Comparison of ENCODE assay signal across 8 cellular contexts in genomic region chr1:226187019-226187322, GRCh38. TPM values are rescaled to one million over a fixed set of nuclear protein-coding genes. Genes with fewer than 3 reads are reported as not detected.
A peak's percentile ranks its signal among the peaks of the same experiment; 100 is the strongest.
DNase-seq lines count a peak whose midpoint lies in the region; ATAC-seq and TF ChIP-seq lines count a peak whose summit lies in the region.

No MANE protein-coding gene starts in this region.

- 9 to 11% methylated on average over 10 of the region's 10 CpGs for WGBS in esophagus, 2 donors

- TF ChIP-seq CTCF in Calu3 (IDR thresholded peaks at IDR 0.05; ENCODE audit: unreplicated experiment) (peak; percentile 10), Peyer's patch (IDR thresholded peaks at IDR 0.05) (peak in 1 of 6 experiments; percentile 29), parathyroid adenoma (IDR thresholded peaks at IDR 0.05) (no peak)

- no peaks in the 10 kb centered on the region for H3K9me3 ChIP-seq in Peyer's patch
- no peaks in the 10 kb centered on the region for H3K9me3 ChIP-seq in esophagus (ENCODE audit: control insufficient read depth in 2 of 2, insufficient read depth in 1 of 2, low read depth in 1 of 2, low read length in 1 of 2)
- H3K9me3 ChIP-seq in parathyroid adenoma (ENCODE audit: control insufficient read depth, low read length), result no peaks in the 10 kb centered on the region

- peak overlapping the region; percentile 72 for H3K9ac ChIP-seq in parathyroid adenoma

- H3K4me1 ChIP-seq in Peyer's patch (peaks cover 0 to 25% (median 6%) of the 10 kb centered on the region in 4 donors), esophagus (ENCODE audit: control insufficient read depth in 2 of 2, insufficient read depth in 2 of 2, low read length in 1 of 2) (no peaks in the 10 kb centered on the region), parathyroid adenoma (peaks cover 2% of the 10 kb centered on the region)

- H3K27me3 Mint-ChIP-seq in Calu3 (ENCODE audit: unreplicated experiment), result no peaks in the 10 kb centered on the region

- peak overlapping the region; percentile 65 to 97 (median 86) for H3K4me3 ChIP-seq in Peyer's patch
- H3K4me3 ChIP-seq in esophagus (ENCODE audit: low read depth in 1 of 2, low read length in 2 of 2), result peak overlapping the region; percentile 76 to 87
- H3K4me3 ChIP-seq in parathyroid adenoma (ENCODE audit: low read depth, low read length), result peak overlapping the region; percentile 93

- no peak for TF ChIP-seq POLR2A in Peyer's patch (IDR thresholded peaks at IDR 0.05)

- H3K79me2 ChIP-seq in parathyroid adenoma, result peaks cover 23% of the 10 kb centered on the region

- peak overlapping the region; percentile 87 to 98 (median 95) for H3K27ac ChIP-seq in Peyer's patch
- peak overlapping the region; percentile 94 to 95 for H3K27ac ChIP-seq in esophagus (ENCODE audit: low read depth in 2 of 2, low read length in 1 of 2)
- peak overlapping the region; percentile 91 for H3K27ac ChIP-seq in parathyroid adenoma

- H3K4me3 Mint-ChIP-seq in Calu3 (ENCODE audit: low read depth, unreplicated experiment), result peak overlapping the region; percentile 84

- peaks cover 41% of the 10 kb centered on the region for H3K36me3 Mint-ChIP-seq in Calu3 (ENCODE audit: insufficient read depth, unreplicated experiment)

- CTCF ChIA-PET in Calu3 (lab: Charles Lee), result no interaction called here

- peak overlapping the region; percentile 99 for H2AFZ ChIP-seq in parathyroid adenoma

- DNase-seq in Calu3 (no peak), Peyer's patch (no peak), MV-4-11 (lab: John Stamatoyannopoulos, UW) (no peak), germinal center (ENCODE audit: low spot score) (no peak)
- DNase-seq in activated effector memory CD4-positive, alpha-beta T cell treated with anti-CD3 and anti-CD28 coated beads, Interleukin-2, amount 50 U/mL, for 16 hours, result no peak

- intact Hi-C loops in Calu3 (cut with micrococcal nuclease; ENCODE audit: unreplicated experiment), result loop anchor here (10.0 kb wide), 1 partner anchor 122 kb away; the partner anchor contains the start of gene H3-3A

- H3K27me3 ChIP-seq in Peyer's patch, result no peaks in the 10 kb centered on the region
- H3K27me3 ChIP-seq in esophagus (ENCODE audit: control insufficient read depth in 1 of 2, insufficient read depth in 2 of 2, low read length in 2 of 2), result no peaks in the 10 kb centered on the region
- H3K27me3 ChIP-seq in parathyroid adenoma (ENCODE audit: control insufficient read depth, insufficient read depth, low read length), result no peaks in the 10 kb centered on the region

- peak overlapping the region; percentile 64 for H3K27ac Mint-ChIP-seq in Calu3 (ENCODE audit: unreplicated experiment)

- ATAC-seq in GM18858 (IDR thresholded peaks at IDR 0.05; ENCODE audit: unreplicated experiment), result no peak

- H3K36me3 ChIP-seq in Peyer's patch (no peaks in the 10 kb centered on the region), esophagus (ENCODE audit: control insufficient read depth in 2 of 2, insufficient read depth in 2 of 2, low read length in 1 of 2) (no peaks in the 10 kb centered on the region), parathyroid adenoma (ENCODE audit: control insufficient read depth, insufficient read depth, low read length) (no peaks in the 10 kb centered on the region)

- peak overlapping the region; percentile 95 for H3K4me2 ChIP-seq in parathyroid adenoma (ENCODE audit: low read length)

- H3K9me3 Mint-ChIP-seq in Calu3 (ENCODE audit: low read depth, unreplicated experiment), result no peaks in the 10 kb centered on the region

- TSS peak; percentile 84 for BruUV-seq in Calu3 (replicated peaks; lab: Mats Ljungman, UMichigan)

- peaks cover 27% of the 10 kb centered on the region for H3K4me1 Mint-ChIP-seq in Calu3 (ENCODE audit: low read depth, unreplicated experiment)

RNA-seq across cellular contexts. Expression of gene ACBD3, which starts 0.4 kb away (rescaled TPM):
- total RNA-seq in Calu3 (2022), result 50.3 and 51.6 TPM in 2 replicates
- total RNA-seq in Peyer's patch, result 10 to 100 TPM; 24.1 to 36.3 (median 32.8) TPM
- polyA plus RNA-seq in esophagus, result 10 to 100 TPM in 1 of 2 donors, 1 to 10 TPM in 1; 9.5 to 20.9 TPM

RNA-seq across cellular contexts. Expression of gene MIXL1, which starts 36.5 kb away (rescaled TPM):
- total RNA-seq in Calu3 (2022) (not detected in 2 replicates), Peyer's patch (not detected)
- not detected for polyA plus RNA-seq in esophagus
